In genomic region chr2:23803965-23804542, GRCh38 we compare ENCODE assay signal across 10 cellular contexts.
DNase-seq lines count a peak whose midpoint lies in the region; ATAC-seq and TF ChIP-seq lines count a peak whose summit lies in the region.
"Had no signal": no experiment of that assay in that cellular context is flagged by ENCODE, and none has a peak within 500 bp of the region (broad histone marks: within the 10 kb centered on the region; RNA-seq: fewer than 3 reads in every experiment).

No MANE protein-coding gene starts in this region.

- TF ChIP-seq CTCF in RWPE2 (IDR thresholded peaks at IDR 0.05; ENCODE audit: poor library complexity, severe bottlenecking): peak; percentile 62

- H3K4me1 ChIP-seq in RWPE2 (ENCODE audit: insufficient read depth, poor library complexity, severe bottlenecking): peaks cover 41% of the 10 kb centered on the region

- no peaks in the 10 kb centered on the region for H3K27me3 ChIP-seq in RWPE2 (ENCODE audit: insufficient read depth, poor library complexity, severe bottlenecking)

- no peaks in the 10 kb centered on the region for H3K27me3 Mint-ChIP-seq in stimulated activated naive CD8-positive, alpha-beta T cell treated with anti-CD3 and anti-CD28 coated beads, Interleukin-15, amount 100 ng/mL, for 72 hours

- no peaks in the 10 kb centered on the region for H3K9me3 ChIP-seq in RWPE2 (ENCODE audit: severe bottlenecking)

- H3K27ac Mint-ChIP-seq in stimulated activated naive CD8-positive, alpha-beta T cell treated with anti-CD3 and anti-CD28 coated beads, Interleukin-15, amount 100 ng/mL, for 72 hours: no peak overlapping the region

- H3K4me3 Mint-ChIP-seq in stimulated activated naive CD8-positive, alpha-beta T cell treated with anti-CD3 and anti-CD28 coated beads, Interleukin-15, amount 100 ng/mL, for 72 hours: no peak overlapping the region

- H3K27ac ChIP-seq in RWPE2 (ENCODE audit: poor library complexity, severe bottlenecking): peak overlapping the region; percentile 71

- peak; percentile 45 for ATAC-seq in stimulated activated naive CD8-positive, alpha-beta T cell treated with anti-CD3 and anti-CD28 coated beads, Interleukin-15, amount 100 ng/mL, for 72 hours
- no peak for ATAC-seq in stimulated activated naive CD8-positive, alpha-beta T cell treated with anti-CD3 and anti-CD28 coated beads, Interleukin-15, Interleukin-2, amounts not matched to agents 100 U/mL and 50 U/mL, for 24 hours
- ATAC-seq in RWPE2 (ENCODE audit: low read depth) (peak; percentile 44), left cardiac atrium (peak; percentile 50 to 80), GM18868 (IDR thresholded peaks at IDR 0.05; ENCODE audit: unreplicated experiment) (no peak), GM21737 (IDR thresholded peaks at IDR 0.05; ENCODE audit: unreplicated experiment) (no peak), HG02981 (IDR thresholded peaks at IDR 0.05; ENCODE audit: unreplicated experiment) (no peak)

- no peak overlapping the region for H3K4me3 ChIP-seq in RWPE2 (ENCODE audit: severe bottlenecking)

- no peak for DNase-seq in stimulated activated naive CD8-positive, alpha-beta T cell treated with anti-CD3 and anti-CD28 coated beads, Interleukin-15, amount 100 ng/mL, for 72 hours
- no peak for DNase-seq in stimulated activated naive CD8-positive, alpha-beta T cell treated with anti-CD3 and anti-CD28 coated beads, Interleukin-15, Interleukin-2, amounts not matched to agents 100 U/mL and 50 U/mL, for 24 hours
- DNase-seq in RWPE2 (ENCODE audit: low spot score) (no peak), left cardiac atrium (peak; percentile 48)
- DNase-seq in activated CD4-positive, CD25-positive, alpha-beta regulatory T cell treated with anti-CD3 and anti-CD28 coated beads, Interleukin-2, amount 50 U/mL, for 72 hours: no peak
- DNase-seq: activated naive CD4-positive, alpha-beta T cell treated with Interleukin-2 at 50 U/mL for 16 hours; NCI-H1048 had no signal

- no peaks in the 10 kb centered on the region for H3K9me3 Mint-ChIP-seq in stimulated activated naive CD8-positive, alpha-beta T cell treated with anti-CD3 and anti-CD28 coated beads, Interleukin-15, amount 100 ng/mL, for 72 hours

- peaks cover 1% of the 10 kb centered on the region for H3K4me1 Mint-ChIP-seq in stimulated activated naive CD8-positive, alpha-beta T cell treated with anti-CD3 and anti-CD28 coated beads, Interleukin-15, amount 100 ng/mL, for 72 hours

- H3K36me3 ChIP-seq in RWPE2 (ENCODE audit: low read depth): peaks cover 11% of the 10 kb centered on the region

- intact Hi-C loops in left cardiac atrium (cut with DNase I): no loop called here

Comparison
In these comparisons a context has a peak if more than half of its experiments do, and no peak if none do; other contexts are left out.
1. ATAC-seq: peak in stimulated activated naive CD8-positive, alpha-beta T cell treated with anti-CD3 and anti-CD28 coated beads, Interleukin-15, amount 100 ng/mL, for 72 hours (single experiment), RWPE2 (single experiment) and left cardiac atrium (2 of 2); none in stimulated activated naive CD8-positive, alpha-beta T cell treated with anti-CD3 and anti-CD28 coated beads, Interleukin-15, Interleukin-2, amounts not matched to agents 100 U/mL and 50 U/mL, for 24 hours (single experiment), GM18868 (single experiment), GM21737 (single experiment) and HG02981 (single experiment).